Comparison of ENCODE assay signal across 9 cellular contexts in genomic region chr2:198127627-198128026, GRCh38.
DNase-seq lines count a peak whose midpoint lies in the region; ATAC-seq and TF ChIP-seq lines count a peak whose summit lies in the region.
"Had no signal": no experiment of that assay in that cellular context is flagged by ENCODE, and none has a peak within 500 bp of the region (broad histone marks: within the 10 kb centered on the region; RNA-seq: fewer than 3 reads in every experiment).

No MANE protein-coding gene starts in this region.

- H3K36me3 Mint-ChIP-seq in CD4-positive, CD25-positive, alpha-beta regulatory T cell: peaks cover 36% of the 10 kb centered on the region
- no peaks in the 10 kb centered on the region for H3K36me3 Mint-ChIP-seq in brain
- H3K36me3 Mint-ChIP-seq: IgD-negative memory B cell had no signal

- H3K27ac Mint-ChIP-seq in CD4-positive, CD25-positive, alpha-beta regulatory T cell: no peak overlapping the region
- no peak overlapping the region for H3K27ac Mint-ChIP-seq in brain
- H3K27ac Mint-ChIP-seq: IgD-negative memory B cell had no signal

- no peak overlapping the region for H3K27ac ChIP-seq in CD4-positive, CD25-positive, alpha-beta regulatory T cell (ENCODE audit: insufficient read depth, low read length, poor library complexity, severe bottlenecking)

- ATAC-seq in CD4-positive, CD25-positive, alpha-beta regulatory T cell (ENCODE audit: low read depth in 2 of 2): peak; percentile 51 to 66
- ATAC-seq in GM19452 (IDR thresholded peaks at IDR 0.05; ENCODE audit: unreplicated experiment) (peak; percentile 58), HG02981 (IDR thresholded peaks at IDR 0.05; ENCODE audit: unreplicated experiment) (no peak)

- TF ChIP-seq CTCF in brain (conservative IDR thresholded peaks at IDR 0.05): peak; percentile 63 to 75

- DNase-seq in CD4-positive, CD25-positive, alpha-beta regulatory T cell: peak; percentile 13 to 78 (median 61)
- peak; percentile 36 for DNase-seq in LHCN-M2 (ENCODE audit: low read depth)
- peak; percentile 22 for DNase-seq in T follicular helper cell (ENCODE audit: low read depth)
- DNase-seq in inferior parietal cortex (ENCODE audit: extremely low spot score): peak; percentile 51
- peak; percentile 27 for DNase-seq in stimulated activated CD4-positive, alpha-beta T cell treated with anti-CD3 and anti-CD28 coated beads, Interleukin-2, amount 100 ng/mL, for 4 hours (ENCODE audit: low read depth)

- H3K4me3 ChIP-seq in CD4-positive, CD25-positive, alpha-beta regulatory T cell (ENCODE audit: low read depth, low read length): no peak overlapping the region

- H3K9me3 Mint-ChIP-seq in CD4-positive, CD25-positive, alpha-beta regulatory T cell: no peaks in the 10 kb centered on the region
- H3K9me3 Mint-ChIP-seq in brain: peaks cover 0 to 3% (median 0%) of the 10 kb centered on the region in 5 experiments
- H3K9me3 Mint-ChIP-seq: IgD-negative memory B cell had no signal

- no peaks in the 10 kb centered on the region for H3K4me1 ChIP-seq in CD4-positive, CD25-positive, alpha-beta regulatory T cell (ENCODE audit: control insufficient read depth, insufficient read depth, low read length, poor library complexity, severe bottlenecking)

- H3K4me3 Mint-ChIP-seq in CD4-positive, CD25-positive, alpha-beta regulatory T cell: no peak overlapping the region
- no peak overlapping the region for H3K4me3 Mint-ChIP-seq in brain
- H3K4me3 Mint-ChIP-seq: IgD-negative memory B cell had no signal

- no peaks in the 10 kb centered on the region for H3K27me3 Mint-ChIP-seq in CD4-positive, CD25-positive, alpha-beta regulatory T cell
- H3K27me3 Mint-ChIP-seq in brain: peaks cover 4% of the 10 kb centered on the region
- H3K27me3 Mint-ChIP-seq: IgD-negative memory B cell had no signal

- no peaks in the 10 kb centered on the region for H3K9me3 ChIP-seq in CD4-positive, CD25-positive, alpha-beta regulatory T cell (ENCODE audit: control insufficient read depth in 2 of 2, low read length in 2 of 2)

- H3K36me3 ChIP-seq in CD4-positive, CD25-positive, alpha-beta regulatory T cell (ENCODE audit: control insufficient read depth, insufficient read depth, low read length): no peaks in the 10 kb centered on the region

- H3K4me1 Mint-ChIP-seq in CD4-positive, CD25-positive, alpha-beta regulatory T cell: peaks cover 0 to 21% (median 13%) of the 10 kb centered on the region in 4 donors
- H3K4me1 Mint-ChIP-seq in brain: no peaks in the 10 kb centered on the region
- H3K4me1 Mint-ChIP-seq: IgD-negative memory B cell had no signal

- no peaks in the 10 kb centered on the region for H3K27me3 ChIP-seq in CD4-positive, CD25-positive, alpha-beta regulatory T cell (ENCODE audit: control insufficient read depth, insufficient read depth, low read length)
